18 cellular contexts compared by ENCODE assay signal in the genomic region with DNA sequence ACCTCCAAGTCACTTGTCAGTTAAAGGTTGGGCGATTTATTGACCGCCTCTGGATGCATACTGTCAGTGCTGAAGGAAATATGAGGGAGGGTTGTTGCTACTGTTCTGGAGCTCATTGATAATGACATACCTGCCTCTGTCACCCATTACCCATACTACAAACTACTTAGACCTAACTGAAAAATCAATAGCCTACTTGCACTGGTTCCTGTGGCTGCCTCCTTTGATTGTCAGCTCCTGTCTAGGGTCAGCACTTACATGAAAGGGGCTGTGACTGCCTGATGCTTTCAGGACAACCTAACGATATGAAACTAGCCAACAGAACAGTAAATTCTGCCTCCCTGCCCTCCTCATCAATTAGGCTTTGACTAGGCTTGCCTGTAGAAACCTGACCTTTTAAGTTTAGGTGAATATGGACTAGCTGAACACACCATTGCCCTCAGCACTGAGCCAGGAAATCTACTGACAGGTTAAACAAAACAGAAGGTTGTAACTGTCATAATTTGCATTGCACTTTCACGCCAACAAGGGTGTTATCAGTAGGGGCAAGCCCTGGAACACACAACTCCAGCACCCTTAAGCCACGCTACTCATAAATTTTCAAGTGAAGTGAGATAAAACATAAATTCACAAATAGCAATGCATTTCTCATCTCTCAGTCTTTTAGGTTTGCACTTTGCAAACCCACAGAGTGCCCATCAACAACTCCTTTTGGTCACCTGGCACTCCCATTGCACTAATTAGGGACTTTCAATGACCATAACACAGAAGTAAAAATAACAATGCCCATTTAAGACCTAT. TPM values are rescaled to one million over a fixed set of nuclear protein-coding genes. Genes with fewer than 3 reads are reported as not detected.
DNase-seq lines count a peak whose midpoint lies in the region; ATAC-seq and TF ChIP-seq lines count a peak whose summit lies in the region.
"Had no signal": no experiment of that assay in that cellular context is flagged by ENCODE, and none has a peak within 500 bp of the region (broad histone marks: within the 10 kb centered on the region; RNA-seq: fewer than 3 reads in every experiment).

No MANE protein-coding gene starts in this region.

- no peak overlapping the region for H3K23ac ChIP-seq in IMR-90 (ENCODE audit: low read depth, low read length)

- CTCF ChIA-PET in IMR-90 (lab: Yijun Ruan, JAX) (no interaction called here), RWPE1 (lab: Yijun Ruan, JAX) (no interaction called here)

- no peaks in the 10 kb centered on the region for H3K9me3 Mint-ChIP-seq in central memory CD8-positive, alpha-beta T cell
- no peaks in the 10 kb centered on the region for H3K9me3 Mint-ChIP-seq in chondrocyte (ENCODE audit: low read depth)
- H3K9me3 Mint-ChIP-seq in GM23338 = no peaks in the 10 kb centered on the region
- H3K9me3 Mint-ChIP-seq: activated naive CD4-positive, alpha-beta T cell treated with anti-CD3 and anti-CD28 coated beads for 36 hours; IgD-negative memory B cell had no signal

- no peak overlapping the region for H2AK9ac ChIP-seq in IMR-90 (replicated peaks; ENCODE audit: low read depth, low read length, poor library complexity)

- no peak overlapping the region for H2BK120ac ChIP-seq in IMR-90 (ENCODE audit: low read depth, low read length)

- H3K9me1 ChIP-seq in IMR-90 (ENCODE audit: insufficient read depth, low read length) = no peaks in the 10 kb centered on the region

- H3K4ac ChIP-seq in IMR-90 (ENCODE audit: low read depth, low read length) = no peak overlapping the region

- 0 out of 2 replicates have a peak overlapping the region, but pooled peaks have one; percentile 8 for H2BK20ac ChIP-seq in IMR-90 (ENCODE audit: low read depth, low read length)

- H4K8ac ChIP-seq in IMR-90 (ENCODE audit: low read depth in 2 of 2, low read length in 2 of 2) = no peak overlapping the region

- no peaks in the 10 kb centered on the region for H3K36me3 ChIP-seq in heart left ventricle
- no peaks in the 10 kb centered on the region for H3K36me3 ChIP-seq in IMR-90 (ENCODE audit: control insufficient read depth, insufficient read depth, low read length)
- no peaks in the 10 kb centered on the region for H3K36me3 ChIP-seq in GM23338 (ENCODE audit: insufficient read depth)
- H3K36me3 ChIP-seq: tibial nerve had no signal

- ATAC-seq in heart left ventricle (peak; percentile 32 to 79 (median 52)), right cardiac atrium (no peak), IMR-90 (ENCODE audit: low read depth) (no peak), GM23338 (no peak), HG03521 (IDR thresholded peaks at IDR 0.05; ENCODE audit: unreplicated experiment) (no peak)
- peak; percentile 52 for ATAC-seq in central memory CD8-positive, alpha-beta T cell (replicated peaks; ENCODE audit: extremely low read depth, poor library complexity, severe bottlenecking)
- ATAC-seq: psoas muscle had no signal

- H3K4me3 ChIP-seq in heart left ventricle (no peak overlapping the region), right cardiac atrium (ENCODE audit: low read length) (no peak overlapping the region), IMR-90 (ENCODE audit: insufficient read depth, low read depth, low read length) (no peak overlapping the region), GM23338 (no peak overlapping the region)
- H3K4me3 ChIP-seq: psoas muscle, tibial nerve had no signal

- peaks cover 16% of the 10 kb centered on the region for H3K4me1 Mint-ChIP-seq in central memory CD8-positive, alpha-beta T cell
- H3K4me1 Mint-ChIP-seq in chondrocyte (ENCODE audit: low read depth) = peaks cover 29% of the 10 kb centered on the region
- no peaks in the 10 kb centered on the region for H3K4me1 Mint-ChIP-seq in GM23338
- H3K4me1 Mint-ChIP-seq: IgD-negative memory B cell had no signal

- H2AK5ac ChIP-seq in IMR-90 (ENCODE audit: low read depth, low read length) = peak overlapping the region; percentile 25; the same call in 1 of the 2 replicates

- H3K79me2 ChIP-seq in GM23338 (replicated peaks; ENCODE audit: insufficient read depth) = no peaks in the 10 kb centered on the region

- no peaks in the 10 kb centered on the region for H3K9me2 ChIP-seq in GM23338 (ENCODE audit: insufficient read depth)

- POLR2A ChIA-PET in IMR-90 (lab: Charles Lee; ENCODE audit: unreplicated experiment) = no interaction called here
- POLR2A ChIA-PET in RWPE1 (lab: Yijun Ruan, JAX; ENCODE audit: low non-redundant PET) = no interaction called here

- no peak overlapping the region for H3K4me3 Mint-ChIP-seq in central memory CD8-positive, alpha-beta T cell
- no peak overlapping the region for H3K4me3 Mint-ChIP-seq in chondrocyte (ENCODE audit: unreplicated experiment)
- H3K4me3 Mint-ChIP-seq in GM23338 = no peak overlapping the region
- H3K4me3 Mint-ChIP-seq: activated naive CD4-positive, alpha-beta T cell treated with anti-CD3 and anti-CD28 coated beads for 36 hours; IgD-negative memory B cell had no signal

- H3K4me2 ChIP-seq in IMR-90 (ENCODE audit: low read depth, low read length) (no peak overlapping the region), GM23338 (no peak overlapping the region)

- H3K27me3 ChIP-seq in heart left ventricle = no peaks in the 10 kb centered on the region
- H3K27me3 ChIP-seq in right cardiac atrium (ENCODE audit: control insufficient read depth, insufficient read depth) = no peaks in the 10 kb centered on the region
- no peaks in the 10 kb centered on the region for H3K27me3 ChIP-seq in IMR-90 (ENCODE audit: control insufficient read depth, insufficient read depth, low read length)
- peaks cover 4% of the 10 kb centered on the region; the same call in 1 of the 2 replicates for H3K27me3 ChIP-seq in GM23338 (ENCODE audit: insufficient read depth)
- H3K27me3 ChIP-seq: tibial nerve had no signal

- no peak overlapping the region for H2BK5ac ChIP-seq in IMR-90 (ENCODE audit: low read depth, low read length, poor library complexity, severe bottlenecking)

- intact Hi-C loops in heart left ventricle (cut with DNase I) = no loop called here
- intact Hi-C loops in right cardiac atrium (cut with DNase I) = no loop called here
- intact Hi-C loops in IMR-90 (cut with micrococcal nuclease) = no loop called here

- no peak overlapping the region; the same call in 2 of the 3 replicates for H2BK15ac ChIP-seq in IMR-90 (ENCODE audit: low read depth, low read length)

- H3K36me3 Mint-ChIP-seq in central memory CD8-positive, alpha-beta T cell (ENCODE audit: insufficient read depth) = peaks cover 3% of the 10 kb centered on the region
- H3K36me3 Mint-ChIP-seq in chondrocyte (ENCODE audit: low read depth) (no peaks in the 10 kb centered on the region), GM23338 (ENCODE audit: low read depth) (no peaks in the 10 kb centered on the region)

- TF ChIP-seq POLR2A in heart left ventricle (IDR thresholded peaks at IDR 0.05) (no peak), IMR-90 (IDR thresholded peaks at IDR 0.05; ENCODE audit: low read depth, low read length) (no peak)

- no peak overlapping the region; the same call in 1 of the 2 replicates for H4K5ac ChIP-seq in IMR-90 (ENCODE audit: low read depth, low read length)

- in situ Hi-C loops in IMR-90 (cut with MboI; ENCODE audit: low sequenced_read_pairs) = no loop called here

- H4K20me1 ChIP-seq in IMR-90 (ENCODE audit: insufficient read depth, low read length) = no peaks in the 10 kb centered on the region
- H4K20me1 ChIP-seq in GM23338 (replicated peaks; ENCODE audit: insufficient read depth) = 0 out of 2 replicates have a peak, but pooled peaks cover 2% of the 10 kb centered on the region

- H3K14ac ChIP-seq in IMR-90 (replicated peaks; ENCODE audit: low read depth, low read length) = no peak overlapping the region

- WGBS in heart left ventricle, 4 donors = 69 to 76% (median 73%) methylated on average over 5 of the region's 5 CpGs
- 83% methylated on average over 5 of the region's 5 CpGs for WGBS in right cardiac atrium
- no CpG with 5 or more reads among the region's 5 CpGs for WGBS in IMR-90 (ENCODE audit: extremely low coverage in 2 of 2, insufficient read length in 1 of 2), 2 experiments

- peaks cover 0 to 7% of the 10 kb centered on the region in 2 experiments; a peak in 1 of 4 replicates for H3K79me1 ChIP-seq in IMR-90 (ENCODE audit: low read depth in 1 of 2, low read length in 2 of 2)

- no peaks in the 10 kb centered on the region for H3K27me3 Mint-ChIP-seq in central memory CD8-positive, alpha-beta T cell
- H3K27me3 Mint-ChIP-seq in chondrocyte (ENCODE audit: low read depth) (no peaks in the 10 kb centered on the region), GM23338 (ENCODE audit: insufficient read depth, low read depth, poor library complexity) (no peaks in the 10 kb centered on the region)
- H3K27me3 Mint-ChIP-seq: IgD-negative memory B cell had no signal

- dilution Hi-C loops in IMR-90 (cut with HindIII; ENCODE audit: low sequenced_read_pairs, unreplicated experiment) = no loop called here

- H3K4me1 ChIP-seq in heart left ventricle = no peaks in the 10 kb centered on the region
- peaks cover 2% of the 10 kb centered on the region for H3K4me1 ChIP-seq in right cardiac atrium (ENCODE audit: control insufficient read depth, insufficient read depth, low read length)
- no peaks in the 10 kb centered on the region; the same call in none of the 2 replicates for H3K4me1 ChIP-seq in IMR-90 (ENCODE audit: control insufficient read depth, insufficient read depth, low read length)
- no peaks in the 10 kb centered on the region for H3K4me1 ChIP-seq in GM23338 (ENCODE audit: insufficient read depth)
- H3K4me1 ChIP-seq: psoas muscle, tibial nerve had no signal

- H4K91ac ChIP-seq in IMR-90 (ENCODE audit: insufficient read depth, low read depth, low read length) = no peak overlapping the region; the same call in 1 of the 2 replicates

- TF ChIP-seq CTCF in heart left ventricle (IDR thresholded peaks at IDR 0.05) = no peak
- no peak for TF ChIP-seq CTCF in IMR-90 (conservative IDR thresholded peaks at IDR 0.05; ENCODE audit: low read depth, low read length)
- no peak for TF ChIP-seq CTCF in chondrocyte (IDR thresholded peaks at IDR 0.05)
- TF ChIP-seq CTCF in RWPE1 (conservative IDR thresholded peaks at IDR 0.05; ENCODE audit: low read depth) = no peak
- no peak for TF ChIP-seq CTCF in GM23338 (conservative IDR thresholded peaks at IDR 0.05; ENCODE audit: low read depth in 2 of 2)

- DNase-seq in heart left ventricle = no peak
- DNase-seq in right cardiac atrium = no peak
- no peak for DNase-seq in IMR-90
- no peak for DNase-seq in central memory CD8-positive, alpha-beta T cell (ENCODE audit: low spot score in 2 of 2)
- no peak for DNase-seq in chondrocyte (ENCODE audit: low spot score)
- DNase-seq in RWPE1 (ENCODE audit: low spot score) = no peak
- no peak for DNase-seq in GM23338 (ENCODE audit: low spot score)
- DNase-seq: activated CD8-positive, alpha-beta memory T cell treated with anti-CD3 and anti-CD28 coated beads for 24 hours; activated naive CD4-positive, alpha-beta T cell treated with anti-CD3 and anti-CD28 coated beads for 36 hours; AML-193; central memory CD4-positive, alpha-beta T cell; NCI-H1436; NCI-H774; psoas muscle; SHP77 treated with DMSO at 0.1 percent for 48 hours had no signal

- no peak overlapping the region for H3K9ac ChIP-seq in IMR-90 (ENCODE audit: low read depth, low read length)

- no peak for TF ChIP-seq RAD21 in IMR-90 (IDR thresholded peaks at IDR 0.05; ENCODE audit: low read length)

- H3K9me3 ChIP-seq in heart left ventricle = no peaks in the 10 kb centered on the region
- H3K9me3 ChIP-seq in right cardiac atrium (ENCODE audit: control insufficient read depth, low read length) = no peaks in the 10 kb centered on the region
- H3K9me3 ChIP-seq in IMR-90 (ENCODE audit: control insufficient read depth, insufficient read depth, low read length) = no peaks in the 10 kb centered on the region
- H3K9me3 ChIP-seq: psoas muscle, tibial nerve had no signal

- no peak overlapping the region for H3K27ac Mint-ChIP-seq in central memory CD8-positive, alpha-beta T cell (ENCODE audit: low read depth)
- H3K27ac Mint-ChIP-seq in chondrocyte (ENCODE audit: unreplicated experiment) (no peak overlapping the region), GM23338 (no peak overlapping the region)
- H3K27ac Mint-ChIP-seq: activated naive CD4-positive, alpha-beta T cell treated with anti-CD3 and anti-CD28 coated beads for 36 hours; IgD-negative memory B cell had no signal

- peak overlapping the region in 1 of 12 donors; percentile 90 for H3K27ac ChIP-seq in heart left ventricle
- no peak overlapping the region for H3K27ac ChIP-seq in right cardiac atrium (ENCODE audit: low read length)
- no peak overlapping the region for H3K27ac ChIP-seq in IMR-90 (ENCODE audit: insufficient read depth, low read length)
- no peak overlapping the region for H3K27ac ChIP-seq in RWPE1
- no peak overlapping the region for H3K27ac ChIP-seq in GM23338 (ENCODE audit: low read depth)
- H3K27ac ChIP-seq: psoas muscle, tibial nerve had no signal

- no peak overlapping the region for H3K56ac ChIP-seq in IMR-90 (ENCODE audit: extremely low read depth, insufficient read depth, low read length)

- H2AFZ ChIP-seq in IMR-90 (replicated peaks; ENCODE audit: low read length, poor library complexity) (no peak overlapping the region), GM23338 (no peak overlapping the region)

- no peaks in the 10 kb centered on the region for H3F3A ChIP-seq in GM23338 (replicated peaks; ENCODE audit: low read depth)

- H3K18ac ChIP-seq in IMR-90 (ENCODE audit: low read depth, low read length) = no peak overlapping the region

- BruUV-seq in IMR-90 (replicated peaks; lab: Mats Ljungman, UMichigan) = no TSS peak

RNA-seq across cellular contexts. Expression of a gene that starts 9.0 kb away (rescaled TPM):
- total RNA-seq in heart left ventricle (under 1 TPM in 5 of 9 donors, not detected in 4; 0.10 to 0.45 (median 0.22) TPM), right cardiac atrium (1 to 10 TPM in 3 of 4 donors, under 1 TPM in 1; 0.31 to 4.7 (median 2.1) TPM), IMR-90 (2012; rRNA removed) (11.7 and 12.0 TPM in 2 replicates), chondrocyte (4.2 to 48.3 TPM (median 4.6 TPM) in 3 replicates)
- polyA plus RNA-seq in heart left ventricle (under 1 TPM in 1 of 2 donors, not detected in 1; 0.06 TPM), right cardiac atrium (0.43 TPM), IMR-90 (2012; rRNA removed) (7.6 TPM in 2 replicates), GM23338 (2016; fragmentation: Nextera tagmentation; extraction: Ambion mirVana) (0.39 and 0.42 TPM in 2 replicates)
- polyA plus RNA-seq in IMR-90 (2012; cell fraction: cytosol; rRNA removed) = 5.5 and 8.4 TPM in 2 replicates
- polyA plus RNA-seq in IMR-90 (2012; cell fraction: nucleus; rRNA removed; ENCODE audit: low replicate concordance) = 2.9 and 4.1 TPM in 2 replicates
- total RNA-seq in GM23338 (2014; rRNA removed; shearing (Covaris generic)) = not detected in 2 replicates
- total RNA-seq: activated naive CD4-positive, alpha-beta T cell treated with anti-CD3 and anti-CD28 coated beads for 36 hours; psoas muscle had no signal
- polyA plus RNA-seq: IgD-negative memory B cell had no signal

Comparison
In these comparisons a context has a peak if more than half of its experiments do, and no peak if none do; other contexts are left out.
1. ATAC-seq: peak in heart left ventricle (4 of 4) and central memory CD8-positive, alpha-beta T cell (single experiment); none in right cardiac atrium (0 of 2), IMR-90 (single experiment), GM23338 (single experiment) and HG03521 (single experiment).